7 cellular contexts compared by ENCODE assay signal in genomic region chr2:99140056-99140859, GRCh38. TPM values are rescaled to one million over a fixed set of nuclear protein-coding genes. Genes with fewer than 3 reads are reported as not detected.
DNase-seq lines count a peak whose midpoint lies in the region; ATAC-seq and TF ChIP-seq lines count a peak whose summit lies in the region.

No MANE protein-coding gene starts in this region.

- H3K27me3 ChIP-seq in spleen (replicated peaks in 1 of 7): no peaks in the 10 kb centered on the region

- POLR2A ChIA-PET in activated CD8-positive, alpha-beta T cell treated with anti-CD3 and anti-CD28 coated beads for 36 hours (lab: Charles Lee): interaction anchor here (1.0 to 2.5 kb wide), 5 partner anchors 10 to 197 kb away, joined by 4 to 16 read pairs (median 11); partner anchors contain the start of genes EIF5B, LIPT1, TSGA10 and TXNDC9

- intact Hi-C loops in activated CD8-positive, alpha-beta T cell treated with anti-CD3 and anti-CD28 coated beads for 36 hours (cut with micrococcal nuclease): no loop called here
- intact Hi-C loops in spleen (cut with DNase I; ENCODE audit: low total_unique reads): no loop called here

- ATAC-seq in HG03342 (IDR thresholded peaks at IDR 0.05; ENCODE audit: unreplicated experiment) (peak; percentile 1), GM18517 (IDR thresholded peaks at IDR 0.05; ENCODE audit: unreplicated experiment) (no peak)
- no peak for ATAC-seq in activated CD8-positive, alpha-beta T cell treated with anti-CD3 and anti-CD28 coated beads for 36 hours

- H3K27me3 Mint-ChIP-seq in activated CD8-positive, alpha-beta T cell treated with anti-CD3 and anti-CD28 coated beads for 36 hours: no peaks in the 10 kb centered on the region

- no peak for TF ChIP-seq POLR2A in spleen (IDR thresholded peaks at IDR 0.05)

- no peak for DNase-seq in activated CD8-positive, alpha-beta T cell treated with anti-CD3 and anti-CD28 coated beads for 36 hours
- DNase-seq in spleen (no peak), SKM-1 treated with dmso at 0.1 percent for 144 hours (lab: John Stamatoyannopoulos, UW; ENCODE audit: unreplicated experiment) (no peak), amniotic stem cell (lab: John Stamatoyannopoulos, UW) (no peak)

- H3K4me3 ChIP-seq in iPS-11a (ENCODE audit: low read depth, low read length): peak overlapping the region; percentile 72
- peak overlapping the region; percentile 66 to 96 (median 81) for H3K4me3 ChIP-seq in spleen

- H3K36me3 Mint-ChIP-seq in activated CD8-positive, alpha-beta T cell treated with anti-CD3 and anti-CD28 coated beads for 36 hours (ENCODE audit: low read depth): peaks cover 16% of the 10 kb centered on the region

- 30 to 35% (median 32%) methylated on average over 17 of the region's 17 CpGs for WGBS in spleen, 5 donors

- peak overlapping the region; percentile 86 for H3K27ac Mint-ChIP-seq in activated CD8-positive, alpha-beta T cell treated with anti-CD3 and anti-CD28 coated beads for 36 hours

- TF ChIP-seq CTCF in activated CD8-positive, alpha-beta T cell treated with anti-CD3 and anti-CD28 coated beads for 36 hours (IDR thresholded peaks at IDR 0.05): no peak
- TF ChIP-seq CTCF in spleen (IDR thresholded peaks at IDR 0.05 in 8 of 11, conservative IDR thresholded peaks at IDR 0.05 in 3 of 11): no peak

- peaks cover 0 to 36% (median 19%) of the 10 kb centered on the region in 6 donors for H3K4me1 ChIP-seq in spleen

- no peaks in the 10 kb centered on the region for H3K9me3 ChIP-seq in spleen

- peak overlapping the region; percentile 79 to 97 (median 90) for H3K27ac ChIP-seq in spleen

- H3K9me3 Mint-ChIP-seq in activated CD8-positive, alpha-beta T cell treated with anti-CD3 and anti-CD28 coated beads for 36 hours: peaks cover 2% of the 10 kb centered on the region

- peak overlapping the region; percentile 94 for H3K4me3 Mint-ChIP-seq in activated CD8-positive, alpha-beta T cell treated with anti-CD3 and anti-CD28 coated beads for 36 hours

- peaks cover 16% of the 10 kb centered on the region for H3K4me1 Mint-ChIP-seq in activated CD8-positive, alpha-beta T cell treated with anti-CD3 and anti-CD28 coated beads for 36 hours (ENCODE audit: low read depth)

- CTCF ChIA-PET in activated CD8-positive, alpha-beta T cell treated with anti-CD3 and anti-CD28 coated beads for 36 hours (lab: Charles Lee): interaction anchor here (1.2 to 3.2 kb wide), 6 partner anchors 10 to 204 kb away, joined by 3 to 9 read pairs (median 5); partner anchors contain the start of genes CRACDL, LIPT1, MITD1 and MRPL30

- H3K36me3 ChIP-seq in spleen: no peaks in the 10 kb centered on the region

RNA-seq across cellular contexts. Expression of gene C2orf15, which starts 1.2 kb away (rescaled TPM):
- total RNA-seq in activated CD8-positive, alpha-beta T cell treated with anti-CD3 and anti-CD28 coated beads for 36 hours: 1 to 10 TPM; 1.4 to 1.5 TPM
- total RNA-seq in spleen: 1 to 10 TPM in 6 of 7 donors, under 1 TPM in 1; 0.52 to 2.4 (median 1.5) TPM
- polyA plus RNA-seq in spleen: 1 to 10 TPM; 1.3 to 1.4 (median 1.3) TPM

RNA-seq across cellular contexts. Expression of gene TSGA10, which starts 14.5 kb away (rescaled TPM):
- 1 to 10 TPM; 8.6 to 9.2 TPM for total RNA-seq in activated CD8-positive, alpha-beta T cell treated with anti-CD3 and anti-CD28 coated beads for 36 hours
- 10 to 100 TPM in 3 of 7 donors, 1 to 10 TPM in 4; 6.8 to 14.0 (median 8.1) TPM for total RNA-seq in spleen
- 1 to 10 TPM; 2.5 to 4.6 (median 2.7) TPM for polyA plus RNA-seq in spleen

RNA-seq across cellular contexts. Expression of gene LIPT1, which starts 14.5 kb away (rescaled TPM):
- 1 to 10 TPM; 3.3 to 6.0 TPM for total RNA-seq in activated CD8-positive, alpha-beta T cell treated with anti-CD3 and anti-CD28 coated beads for 36 hours
- 10 to 100 TPM; 10.4 to 20.8 (median 15.6) TPM for total RNA-seq in spleen
- 10 to 100 TPM; 12.0 to 20.3 (median 17.6) TPM for polyA plus RNA-seq in spleen

RNA-seq across cellular contexts. Expression of gene MITD1, which starts 40.6 kb away (rescaled TPM):
- 10 to 100 TPM; 49.8 to 55.9 TPM for total RNA-seq in activated CD8-positive, alpha-beta T cell treated with anti-CD3 and anti-CD28 coated beads for 36 hours
- 10 to 100 TPM; 30.4 to 66.4 (median 37.1) TPM for total RNA-seq in spleen
- 10 to 100 TPM; 57.1 to 72.4 (median 63.9) TPM for polyA plus RNA-seq in spleen

RNA-seq across cellular contexts. Expression of gene MRPL30, which starts 40.7 kb away (rescaled TPM):
- 10 to 100 TPM; 30.0 to 34.2 TPM for total RNA-seq in activated CD8-positive, alpha-beta T cell treated with anti-CD3 and anti-CD28 coated beads for 36 hours
- 10 to 100 TPM; 17.1 to 26.0 (median 22.4) TPM for total RNA-seq in spleen
- 10 to 100 TPM; 12.8 to 19.1 (median 18.3) TPM for polyA plus RNA-seq in spleen
